Comparison of ENCODE assay signal across 1 cellular context in the genomic region with DNA sequence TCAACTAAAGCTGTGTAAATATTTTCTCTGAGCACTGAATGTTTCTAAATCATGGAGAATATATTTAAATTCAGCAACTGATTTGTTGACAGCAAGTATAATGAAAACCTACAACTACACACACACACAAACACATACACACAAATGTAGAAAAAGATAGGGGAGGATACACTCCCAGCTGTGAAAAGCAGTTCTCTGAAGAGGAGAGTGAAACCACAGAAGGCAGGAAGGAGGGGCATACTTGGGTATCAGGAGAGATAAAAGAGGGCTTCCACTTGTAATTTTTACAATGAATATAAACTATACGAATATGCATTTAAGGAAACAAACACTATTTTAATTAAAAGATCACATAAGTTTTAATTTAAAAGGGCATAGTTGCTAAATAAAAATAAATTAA.
TF ChIP-seq lines count a peak whose summit lies in the region.

No MANE protein-coding gene starts in this region.

TF ChIP-seq in endothelial cell of umbilical vein, 7 proteins besides CTCF, POLR2A, EP300 and RAD21:
- TF ChIP-seq POLR2AphosphoS5 (IDR thresholded peaks at IDR 0.05; ENCODE audit: insufficient read depth, low read depth, low read length) (no peak), JUN (IDR thresholded peaks at IDR 0.05; ENCODE audit: borderline replicate concordance, insufficient read depth, insufficient read length, low read depth) (no peak), EZH2 (IDR thresholded peaks at IDR 0.05; ENCODE audit: borderline replicate concordance, low read depth, low read length, severe bottlenecking) (no peak), FOS (IDR thresholded peaks at IDR 0.05; ENCODE audit: borderline replicate concordance, insufficient read depth, low read length) (no peak), GATA2 (IDR thresholded peaks at IDR 0.05; ENCODE audit: insufficient read depth, insufficient read length, low read depth, low read length) (no peak), MYC (IDR thresholded peaks at IDR 0.05; ENCODE audit: low read depth, low read length) (no peak)
- TF ChIP-seq, protein P1, sequence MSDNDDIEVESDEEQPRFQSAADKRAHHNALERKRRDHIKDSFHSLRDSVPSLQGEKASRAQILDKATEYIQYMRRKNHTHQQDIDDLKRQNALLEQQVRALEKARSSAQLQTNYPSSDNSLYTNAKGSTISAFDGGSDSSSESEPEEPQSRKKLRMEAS (IDR thresholded peaks at IDR 0.05; ENCODE audit: insufficient read depth, insufficient read length) = no peak
